1 cellular context compared by ENCODE assay signal in the genomic region with DNA sequence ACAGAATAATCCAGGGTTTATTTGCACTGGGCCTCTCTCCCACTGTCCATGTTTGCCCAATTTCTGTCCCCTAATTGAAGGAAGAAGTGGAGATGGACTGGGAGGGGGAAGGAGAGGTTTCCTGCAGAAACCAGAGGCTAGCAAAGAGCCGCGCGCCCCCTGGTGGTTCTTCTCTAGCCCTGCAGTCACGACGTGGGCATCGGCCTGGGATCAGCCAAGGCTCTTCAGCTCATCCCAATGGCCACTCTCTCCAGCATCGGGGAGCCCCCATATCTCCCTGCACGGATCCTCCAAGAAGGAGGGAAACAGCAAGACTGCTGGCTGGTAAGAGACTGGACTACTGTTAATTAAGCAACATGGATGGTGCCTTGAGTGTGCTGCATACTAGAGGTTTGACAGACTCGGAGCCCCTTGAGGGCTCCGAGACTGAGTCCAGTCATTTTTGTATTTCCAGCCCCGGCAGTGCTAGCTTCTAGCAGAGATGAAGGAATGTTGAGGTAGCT.
TF ChIP-seq lines count a peak whose summit lies in the region.

No MANE protein-coding gene starts in this region.

TF ChIP-seq in HepG2, 621 proteins besides CTCF, POLR2A, EP300 and RAD21 (continued from another document):
- TF ChIP-seq, protein P1, sequence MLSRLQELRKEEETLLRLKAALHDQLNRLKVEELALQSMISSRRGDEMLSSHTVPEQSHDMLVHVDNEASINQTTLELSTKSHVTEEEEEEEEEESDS (CRISPR knock-in tag; IDR thresholded peaks at IDR 0.05; ENCODE audit: borderline replicate concordance) = no peak
- TF ChIP-seq SMYD3 (CRISPR knock-in tag; IDR thresholded peaks at IDR 0.05) = no peak
- TF ChIP-seq NKX3-1 (CRISPR knock-in tag; IDR thresholded peaks at IDR 0.05) = no peak
- TF ChIP-seq ZNF577 (CRISPR knock-in tag; IDR thresholded peaks at IDR 0.05; ENCODE audit: borderline replicate concordance, low read depth) = no peak
- TF ChIP-seq YEATS4 (CRISPR knock-in tag; IDR thresholded peaks at IDR 0.05; ENCODE audit: borderline replicate concordance) = peak; percentile 29; the same call in 1 of the 2 replicates
- 0 out of 2 replicates have a peak, but pooled peaks have one; percentile 17 for TF ChIP-seq KMT2B (CRISPR knock-in tag; IDR thresholded peaks at IDR 0.05)
TF ChIP-seq in HepG2: peak in this region for 26.
